19 cellular contexts compared by ENCODE assay signal in genomic region chr2:60167089-60167488, GRCh38.
DNase-seq lines count a peak whose midpoint lies in the region; ATAC-seq, FAIRE-seq and TF ChIP-seq lines count a peak whose summit lies in the region.
"Had no signal": no experiment of that assay in that cellular context is flagged by ENCODE, and none has a peak within 500 bp of the region (broad histone marks: within the 10 kb centered on the region; RNA-seq: fewer than 3 reads in every experiment).

No MANE protein-coding gene starts in this region.

- BruUV-seq in A673 (replicated peaks; lab: Mats Ljungman, UMichigan) (no TSS peak), K562 (replicated peaks; lab: Mats Ljungman, UMichigan) (no TSS peak)

- no peak overlapping the region for H3K4me2 ChIP-seq in K562 (ENCODE audit: insufficient read depth, low read length)
- H3K4me2 ChIP-seq: A549 had no signal

- POLR2A ChIA-PET in A673 (lab: Charles Lee; ENCODE audit: low non-redundant PET) (no interaction called here), K562 (lab: Yijun Ruan, JAX) (no interaction called here)

- H3K4me1 ChIP-seq in heart left ventricle = no peaks in the 10 kb centered on the region
- H3K4me1 ChIP-seq in A673 (ENCODE audit: insufficient read depth, low read length, poor library complexity, severe bottlenecking) = no peaks in the 10 kb centered on the region
- no peaks in the 10 kb centered on the region for H3K4me1 ChIP-seq in K562 (replicated peaks in 1 of 2; ENCODE audit: control insufficient read depth in 2 of 2, insufficient read depth in 2 of 2, low read length in 2 of 2)
- no peaks in the 10 kb centered on the region for H3K4me1 ChIP-seq in thyroid gland
- H3K4me1 ChIP-seq: A549 had no signal

- in situ Hi-C loops in K562 (cut with MboI) = no loop called here

- no peak for TF ChIP-seq EP300 in K562 (IDR thresholded peaks at IDR 0.05; ENCODE audit: low read length)

- TF ChIP-seq POLR2A in heart left ventricle (IDR thresholded peaks at IDR 0.05) = no peak
- no peak for TF ChIP-seq POLR2A in K562 (conservative IDR thresholded peaks at IDR 0.05)
- TF ChIP-seq POLR2A in thyroid gland (IDR thresholded peaks at IDR 0.05) = no peak

- CTCF ChIA-PET in A673 (lab: Charles Lee) (no interaction called here), K562 (lab: Yijun Ruan, JAX; ENCODE audit: low intra/inter-chr PET ratio) (no interaction called here)

- DNase-seq in heart left ventricle (peak in 1 of 5 donors; percentile 55), cardiac septum (ENCODE audit: low spot score) (no peak), A673 (ENCODE audit: low spot score) (peak; percentile 1), K562 (ENCODE audit: extremely low read depth in 1 of 4, low spot score in 3 of 4) (no peak), cortex of kidney (lab: John Stamatoyannopoulos, UW) (no peak), thyroid gland (no peak)
- DNase-seq: 8988T; C1 segment of cervical spinal cord; Calu3; CD4-positive, alpha-beta memory T cell; COR-L47; DMS53; DMS79 treated with DMSO at 0.1 percent for 48 hours; H7; HCEC 1CT had no signal

- H3K36me3 ChIP-seq in heart left ventricle (no peaks in the 10 kb centered on the region), A673 (ENCODE audit: insufficient read depth, low read length, poor library complexity, severe bottlenecking) (no peaks in the 10 kb centered on the region), K562 (ENCODE audit: control insufficient read depth, insufficient read depth, low read length) (no peaks in the 10 kb centered on the region), thyroid gland (no peaks in the 10 kb centered on the region)

- H3K79me2 ChIP-seq in K562 (ENCODE audit: control insufficient read depth, insufficient read depth, low read length) = no peaks in the 10 kb centered on the region

- TF ChIP-seq RAD21 in K562 (CRISPR knock-in tag; conservative IDR thresholded peaks at IDR 0.05 in 1 of 2, IDR thresholded peaks at IDR 0.05 in 1 of 2) = no peak

- H3K9ac ChIP-seq in K562 (ENCODE audit: insufficient read depth in 1 of 2, low read depth in 2 of 2, low read length in 2 of 2) = no peak overlapping the region

- intact Hi-C loops in heart left ventricle (cut with DNase I) (loop anchor here in 1 of 10 donors (10.0 kb wide), 1 partner anchor 148 kb away; no protein-coding TSS in a partner anchor), cardiac septum (cut with DNase I) (no loop called here), A673 (cut with micrococcal nuclease; ENCODE audit: unreplicated experiment) (no loop called here), K562 (cut with micrococcal nuclease) (no loop called here), thyroid gland (cut with DNase I) (no loop called here)

- H2AFZ ChIP-seq in K562 (ENCODE audit: low read depth, low read length) = no peak overlapping the region

- TF ChIP-seq CTCF in heart left ventricle (IDR thresholded peaks at IDR 0.05) (no peak), A673 (conservative IDR thresholded peaks at IDR 0.05; ENCODE audit: low read depth, low read length) (no peak), K562 (IDR thresholded peaks at IDR 0.05 in 2 of 3, conservative IDR thresholded peaks at IDR 0.05 in 1 of 3; ENCODE audit: insufficient read depth in 2 of 3, low read depth in 1 of 3, low read length in 3 of 3) (no peak), thyroid gland (IDR thresholded peaks at IDR 0.05) (no peak)

- no peaks in the 10 kb centered on the region for H3K9me1 ChIP-seq in K562 (ENCODE audit: control insufficient read depth, insufficient read depth, low read length)

- H3K27ac ChIP-seq in heart left ventricle (no peak overlapping the region), A673 (ENCODE audit: low read depth, low read length, poor library complexity, severe bottlenecking) (no peak overlapping the region), K562 (ENCODE audit: extremely low read depth, low read depth, low read length) (no peak overlapping the region), thyroid gland (no peak overlapping the region)
- H3K27ac ChIP-seq: A549 had no signal

- 15 to 38% (median 28%) methylated on average over 4 of the region's 4 CpGs for WGBS in heart left ventricle, 4 donors
- 0% methylated on average over 4 of the region's 4 CpGs for WGBS in K562 (ENCODE audit: insufficient coverage, low coverage, missing lambda C conversion rate)
- WGBS in thyroid gland, 2 donors = 86 to 88% methylated on average over 4 of the region's 4 CpGs

- ATAC-seq in heart left ventricle = peak; percentile 66 to 88 (median 76)
- ATAC-seq in K562 = no peak
- ATAC-seq: A549 had no signal

- FAIRE-seq in K562 (lab: Jason Lieb, UNC) = no peak
- FAIRE-seq: A549, G401.6, GM12892, H1 had no signal

- H3K9me3 ChIP-seq in heart left ventricle = no peaks in the 10 kb centered on the region
- H3K9me3 ChIP-seq in A673 (ENCODE audit: low read depth, low read length, poor library complexity, severe bottlenecking) = no peaks in the 10 kb centered on the region
- H3K9me3 ChIP-seq in K562 (replicated peaks; ENCODE audit: control insufficient read depth, insufficient read depth, low read depth, low read length) = no peaks in the 10 kb centered on the region
- no peaks in the 10 kb centered on the region for H3K9me3 ChIP-seq in thyroid gland
- H3K9me3 ChIP-seq: A549 had no signal

- H3K27me3 ChIP-seq in heart left ventricle = no peaks in the 10 kb centered on the region
- no peaks in the 10 kb centered on the region for H3K27me3 ChIP-seq in A673 (replicated peaks; ENCODE audit: insufficient read depth, low read depth, low read length, poor library complexity)
- peaks cover 0 to 4% of the 10 kb centered on the region in 2 experiments; a peak in 1 of 5 replicates for H3K27me3 ChIP-seq in K562 (ENCODE audit: control insufficient read depth in 2 of 2, insufficient read depth in 2 of 2, low read length in 2 of 2)
- H3K27me3 ChIP-seq in thyroid gland = no peaks in the 10 kb centered on the region

- H3K4me3 ChIP-seq in heart left ventricle = no peak overlapping the region
- H3K4me3 ChIP-seq in A673 (ENCODE audit: low read depth, low read length, poor library complexity, severe bottlenecking) = no peak overlapping the region
- H3K4me3 ChIP-seq in K562 = no peak overlapping the region
- H3K4me3 ChIP-seq in thyroid gland (replicated peaks in 1 of 3) = no peak overlapping the region
- H3K4me3 ChIP-seq: A549 had no signal

- no peaks in the 10 kb centered on the region for H4K20me1 ChIP-seq in K562 (replicated peaks; ENCODE audit: control insufficient read depth, insufficient read depth, low read length)

TF ChIP-seq in K562, 482 proteins besides CTCF, POLR2A, EP300 and RAD21:
- TF ChIP-seq TAF7 (tag; IDR thresholded peaks at IDR 0.05) = no peak
- TF ChIP-seq ATF1 (CRISPR knock-in tag; IDR thresholded peaks at IDR 0.05) = no peak
- TF ChIP-seq ATF1 (tag; IDR thresholded peaks at IDR 0.05) = 0 out of 2 replicates have a peak, but pooled peaks have one; percentile 17
- no peak for TF ChIP-seq ZBTB11 (CRISPR knock-in tag; IDR thresholded peaks at IDR 0.05)
